In the genomic region with DNA sequence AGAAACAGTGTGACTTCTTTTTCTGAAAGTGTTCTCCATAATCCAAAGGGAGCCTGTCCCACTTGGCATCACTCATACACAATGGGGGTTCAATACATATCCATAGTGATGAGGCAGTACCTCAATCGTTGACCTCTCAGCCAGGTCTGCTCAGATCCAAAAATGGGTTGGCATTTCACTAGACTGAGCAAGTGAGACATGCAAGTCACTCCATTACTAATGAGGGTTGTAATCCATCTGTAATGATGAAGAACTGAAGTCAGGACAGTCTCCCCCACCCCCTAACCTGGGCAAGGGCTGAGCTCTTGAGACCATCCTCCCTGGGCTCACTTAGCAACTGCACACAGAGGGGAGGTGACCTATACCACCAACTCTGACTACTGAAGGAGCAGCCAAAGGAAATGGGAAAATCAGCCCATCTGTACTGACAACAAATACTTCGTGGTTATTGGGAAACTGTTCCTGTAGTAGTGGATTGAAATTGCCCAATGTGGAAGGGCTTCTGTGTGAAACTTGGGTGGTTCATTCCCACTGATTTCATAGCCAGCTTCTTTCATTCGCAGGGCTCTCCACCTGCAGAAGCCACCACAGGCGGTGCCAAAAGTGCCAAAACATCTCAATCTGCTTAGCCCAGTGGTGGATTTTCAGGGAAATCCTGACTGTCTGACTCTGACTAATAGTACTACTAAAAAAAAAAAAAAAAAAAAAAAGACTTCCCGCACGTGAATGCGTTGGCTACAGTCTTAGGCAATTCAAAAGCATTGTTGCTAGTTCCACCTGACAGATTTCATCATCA, we compare ENCODE assay signal across 11 cellular contexts. TPM values are rescaled to one million over a fixed set of nuclear protein-coding genes. Genes with fewer than 3 reads are reported as not detected.
DNase-seq lines count a peak whose midpoint lies in the region; ATAC-seq lines count a peak whose summit lies in the region.
"Had no signal": no experiment of that assay in that cellular context is flagged by ENCODE, and none has a peak within 500 bp of the region (broad histone marks: within the 10 kb centered on the region; RNA-seq: fewer than 3 reads in every experiment).

No MANE protein-coding gene starts in this region.

- H3K36me3 ChIP-seq in aorta (ENCODE audit: control insufficient read depth in 1 of 2, insufficient read depth in 2 of 2, low read length in 1 of 2) = no peaks in the 10 kb centered on the region
- no peaks in the 10 kb centered on the region for H3K36me3 ChIP-seq in CD8-positive, alpha-beta memory T cell (ENCODE audit: insufficient read depth, low read length)

- no peaks in the 10 kb centered on the region for H3K4me1 Mint-ChIP-seq in stimulated activated naive CD8-positive, alpha-beta T cell treated with anti-CD3 and anti-CD28 coated beads, Interleukin-15, amount 100 ng/mL, for 72 hours
- H3K4me1 Mint-ChIP-seq in CD8-positive, alpha-beta memory T cell = no peaks in the 10 kb centered on the region

- H3K36me3 Mint-ChIP-seq in CD8-positive, alpha-beta memory T cell = no peaks in the 10 kb centered on the region

- H3K9me3 ChIP-seq in aorta (ENCODE audit: control insufficient read depth, low read length) = no peaks in the 10 kb centered on the region
- no peaks in the 10 kb centered on the region for H3K9me3 ChIP-seq in CD8-positive, alpha-beta memory T cell (ENCODE audit: low read length)
- H3K9me3 ChIP-seq: Caco-2, mucosa of descending colon had no signal

- H3K4me1 ChIP-seq in aorta (ENCODE audit: control insufficient read depth in 1 of 2, insufficient read depth in 2 of 2, low read length in 2 of 2) = peaks cover 10 to 13% of the 10 kb centered on the region in 2 donors
- H3K4me1 ChIP-seq in CD8-positive, alpha-beta memory T cell (ENCODE audit: insufficient read depth, low read length) = no peaks in the 10 kb centered on the region
- H3K4me1 ChIP-seq: Caco-2 had no signal

- no peaks in the 10 kb centered on the region for H3K9me3 Mint-ChIP-seq in stimulated activated naive CD8-positive, alpha-beta T cell treated with anti-CD3 and anti-CD28 coated beads, Interleukin-15, amount 100 ng/mL, for 72 hours
- H3K9me3 Mint-ChIP-seq in CD8-positive, alpha-beta memory T cell = peaks cover 0 to 2% (median 0%) of the 10 kb centered on the region in 5 donors

- intact Hi-C loops in left ventricle myocardium superior (cut with micrococcal nuclease) (no loop called here), aorta (cut with DNase I) (loop anchor here (5.0 kb wide), 2 partner anchors 51 to 196 kb away; no protein-coding TSS in a partner anchor)

- peaks cover 42% of the 10 kb centered on the region for H3K27me3 Mint-ChIP-seq in stimulated activated naive CD8-positive, alpha-beta T cell treated with anti-CD3 and anti-CD28 coated beads, Interleukin-15, amount 100 ng/mL, for 72 hours
- peaks cover 7 to 16% of the 10 kb centered on the region in 2 donors for H3K27me3 Mint-ChIP-seq in CD8-positive, alpha-beta memory T cell

- POLR2A ChIA-PET in CD8-positive, alpha-beta memory T cell (lab: Charles Lee) = no interaction called here

- CTCF ChIA-PET in CD8-positive, alpha-beta memory T cell (lab: Charles Lee) = no interaction called here

- H3K4me3 ChIP-seq in aorta (ENCODE audit: low read length in 2 of 2) = no peak overlapping the region
- no peak overlapping the region for H3K4me3 ChIP-seq in CD8-positive, alpha-beta memory T cell (ENCODE audit: low read length)
- H3K4me3 ChIP-seq: mucosa of descending colon had no signal

- peak overlapping the region; percentile 38 to 80 for H3K27ac ChIP-seq in aorta (ENCODE audit: low read depth in 1 of 2, low read length in 2 of 2)
- no peak overlapping the region for H3K27ac ChIP-seq in CD8-positive, alpha-beta memory T cell (ENCODE audit: low read depth, low read length)

- peak; percentile 50 for ATAC-seq in stimulated activated naive CD8-positive, alpha-beta T cell treated with anti-CD3 and anti-CD28 coated beads, Interleukin-15, amount 100 ng/mL, for 72 hours
- ATAC-seq in stimulated activated naive CD8-positive, alpha-beta T cell treated with anti-CD3 and anti-CD28 coated beads, Interleukin-15, Interleukin-2, amounts not matched to agents 100 U/mL and 50 U/mL, for 24 hours = no peak
- ATAC-seq in left ventricle myocardium superior = peak; percentile 11
- no peak for ATAC-seq in aorta (ENCODE audit: low FRiP score)
- ATAC-seq in HG03135 (IDR thresholded peaks at IDR 0.05; ENCODE audit: unreplicated experiment) = no peak
- ATAC-seq: mucosa of descending colon had no signal

- 55 to 66% methylated on average over 7 of the region's 7 CpGs for WGBS in aorta, 2 donors

- no peak overlapping the region for H3K4me3 Mint-ChIP-seq in stimulated activated naive CD8-positive, alpha-beta T cell treated with anti-CD3 and anti-CD28 coated beads, Interleukin-15, amount 100 ng/mL, for 72 hours
- H3K4me3 Mint-ChIP-seq in CD8-positive, alpha-beta memory T cell = no peak overlapping the region

- H3K27me3 ChIP-seq in aorta (ENCODE audit: control insufficient read depth in 1 of 2, insufficient read depth in 2 of 2, low read length in 1 of 2) = no peaks in the 10 kb centered on the region
- H3K27me3 ChIP-seq in CD8-positive, alpha-beta memory T cell (ENCODE audit: insufficient read depth, low read length, poor library complexity, severe bottlenecking) = no peaks in the 10 kb centered on the region

- DNase-seq in stimulated activated naive CD8-positive, alpha-beta T cell treated with anti-CD3 and anti-CD28 coated beads, Interleukin-15, amount 100 ng/mL, for 72 hours = no peak
- DNase-seq in stimulated activated naive CD8-positive, alpha-beta T cell treated with anti-CD3 and anti-CD28 coated beads, Interleukin-15, Interleukin-2, amounts not matched to agents 100 U/mL and 50 U/mL, for 24 hours = no peak
- DNase-seq in amniotic epithelial cell (ENCODE audit: low read depth) = peak; percentile 91
- no peak for DNase-seq in left ventricle myocardium superior
- DNase-seq in aorta = peak in 1 of 2 donors; percentile 80
- no peak for DNase-seq in CD8-positive, alpha-beta memory T cell
- no peak for DNase-seq in NAMALWA (ENCODE audit: low spot score)
- DNase-seq: Caco-2, mucosa of descending colon, NCI-H526 had no signal

- H3K27ac Mint-ChIP-seq in stimulated activated naive CD8-positive, alpha-beta T cell treated with anti-CD3 and anti-CD28 coated beads, Interleukin-15, amount 100 ng/mL, for 72 hours = peak overlapping the region in 1 of 2 donors; percentile 28
- H3K27ac Mint-ChIP-seq in CD8-positive, alpha-beta memory T cell = peak overlapping the region in 1 of 8 donors; percentile 3

RNA-seq across cellular contexts. Expression of a gene that starts 5.0 kb away (rescaled TPM):
- total RNA-seq in left ventricle myocardium superior = 3.2 TPM
- total RNA-seq in aorta = 10 to 100 TPM; 10.2 to 17.2 TPM
- 10 to 100 TPM; 14.0 to 39.7 TPM for polyA plus RNA-seq in aorta
- total RNA-seq in CD8-positive, alpha-beta memory T cell = not detected
- not detected for polyA plus RNA-seq in CD8-positive, alpha-beta memory T cell
- total RNA-seq: Caco-2 had no signal

Comparison
In these comparisons a context has a peak if more than half of its experiments do, and no peak if none do; other contexts are left out.
1. ATAC-seq: peak in stimulated activated naive CD8-positive, alpha-beta T cell treated with anti-CD3 and anti-CD28 coated beads, Interleukin-15, amount 100 ng/mL, for 72 hours (single experiment) and left ventricle myocardium superior (single experiment); none in stimulated activated naive CD8-positive, alpha-beta T cell treated with anti-CD3 and anti-CD28 coated beads, Interleukin-15, Interleukin-2, amounts not matched to agents 100 U/mL and 50 U/mL, for 24 hours (single experiment), aorta (single experiment) and HG03135 (single experiment).